19 cellular contexts compared by ENCODE assay signal in the genomic region with DNA sequence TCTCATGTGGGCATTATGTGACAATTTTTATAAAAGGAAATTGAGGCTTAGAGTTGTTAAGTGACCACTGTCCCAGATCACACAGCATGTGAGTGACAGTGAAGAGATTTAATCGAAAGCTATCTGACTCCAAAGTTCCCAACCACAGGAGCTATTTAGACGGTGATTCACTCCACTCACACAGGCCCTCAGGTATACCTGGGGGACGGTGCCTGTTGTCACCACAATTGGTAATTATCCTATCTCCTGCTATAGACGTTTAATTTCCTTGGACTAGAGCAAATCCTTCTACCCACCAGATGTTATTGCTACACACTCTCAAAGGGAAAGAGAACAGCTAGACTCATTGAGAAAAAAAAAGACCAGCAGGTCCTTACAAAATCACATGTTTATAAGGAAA.
DNase-seq lines count a peak whose midpoint lies in the region; ATAC-seq and TF ChIP-seq lines count a peak whose summit lies in the region.
"Had no signal": no experiment of that assay in that cellular context is flagged by ENCODE, and none has a peak within 500 bp of the region (broad histone marks: within the 10 kb centered on the region; RNA-seq: fewer than 3 reads in every experiment).

No MANE protein-coding gene starts in this region.

- no peak overlapping the region for H3K27ac ChIP-seq in mammary epithelial cell (ENCODE audit: insufficient read depth, low read depth, low read length)
- H3K27ac ChIP-seq in breast epithelium: no peak overlapping the region
- H3K27ac ChIP-seq in WERI-Rb-1: no peak overlapping the region
- H3K27ac ChIP-seq in smooth muscle cell (ENCODE audit: low read depth): peak overlapping the region; percentile 51
- no peak overlapping the region for H3K27ac ChIP-seq in brain microvascular endothelial cell
- H3K27ac ChIP-seq: GM23248, Peyer's patch had no signal

- H3K4me2 ChIP-seq in mammary epithelial cell (ENCODE audit: insufficient read depth, low read depth, low read length) (no peak overlapping the region), smooth muscle cell (no peak overlapping the region)

- no peaks in the 10 kb centered on the region for H3K9me3 ChIP-seq in mammary epithelial cell (replicated peaks; ENCODE audit: insufficient read depth, low read length)
- H3K9me3 ChIP-seq in breast epithelium: no peaks in the 10 kb centered on the region
- no peaks in the 10 kb centered on the region for H3K9me3 ChIP-seq in WERI-Rb-1 (ENCODE audit: severe bottlenecking)
- no peaks in the 10 kb centered on the region for H3K9me3 ChIP-seq in smooth muscle cell (replicated peaks; ENCODE audit: low read depth)
- H3K9me3 ChIP-seq: BE2C, MG63, Peyer's patch had no signal

- H2AFZ ChIP-seq in mammary epithelial cell (ENCODE audit: low read depth, low read length) (no peak overlapping the region), smooth muscle cell (ENCODE audit: low read depth) (no peak overlapping the region)
- H2AFZ ChIP-seq: GM23248 had no signal

- H3K27me3 ChIP-seq in mammary epithelial cell (ENCODE audit: insufficient read depth, low read length): no peaks in the 10 kb centered on the region
- no peaks in the 10 kb centered on the region for H3K27me3 ChIP-seq in breast epithelium
- no peaks in the 10 kb centered on the region for H3K27me3 ChIP-seq in WERI-Rb-1 (ENCODE audit: insufficient read depth, low read depth, severe bottlenecking)
- H3K27me3 ChIP-seq in smooth muscle cell (ENCODE audit: low read depth): no peaks in the 10 kb centered on the region
- no peaks in the 10 kb centered on the region for H3K27me3 ChIP-seq in brain microvascular endothelial cell (replicated peaks)
- H3K27me3 ChIP-seq: BE2C, MG63, Peyer's patch had no signal

- H3K4me1 ChIP-seq in mammary epithelial cell (ENCODE audit: insufficient read depth, low read length) (peaks cover 26% of the 10 kb centered on the region), breast epithelium (no peaks in the 10 kb centered on the region), smooth muscle cell (ENCODE audit: low read depth) (no peaks in the 10 kb centered on the region)
- H3K4me1 ChIP-seq: BE2C, Peyer's patch had no signal

- DNase-seq in mammary epithelial cell: peak; percentile 74
- no peak for DNase-seq in breast epithelium (ENCODE audit: low spot score in 2 of 2)
- DNase-seq in NCI-H2227 (lab: John Stamatoyannopoulos, UW; ENCODE audit: unreplicated experiment): peak; percentile 42
- DNase-seq in WERI-Rb-1: peak; percentile 60
- no peak for DNase-seq in smooth muscle cell (lab: John Stamatoyannopoulos, UW; ENCODE audit: unreplicated experiment)
- DNase-seq in brain microvascular endothelial cell: no peak
- DNase-seq in SW 1271 (lab: John Stamatoyannopoulos, UW): no peak
- DNase-seq: BE2C, DMS153, GM23248, H7, Kasumi-1, MG63, NCI-H2029, NCI-H526 treated with DMSO at 0.1 percent for 48 hours, Peyer's patch, SHP77 treated with DMSO at 0.1 percent for 48 hours had no signal

- CTCF ChIA-PET in mammary epithelial cell (lab: Charles Lee; ENCODE audit: low non-redundant PET): no interaction called here

- dilution Hi-C loops in mammary epithelial cell (cut with HindIII; ENCODE audit: low sequenced_read_pairs): no loop called here

- H3K9ac ChIP-seq in mammary epithelial cell (ENCODE audit: insufficient read depth, low read length): no peak overlapping the region
- no peak overlapping the region for H3K9ac ChIP-seq in smooth muscle cell (ENCODE audit: low read depth)
- H3K9ac ChIP-seq: GM23248 had no signal

- H3K36me3 ChIP-seq in mammary epithelial cell (ENCODE audit: insufficient read depth, low read length) (no peaks in the 10 kb centered on the region), breast epithelium (no peaks in the 10 kb centered on the region), WERI-Rb-1 (no peaks in the 10 kb centered on the region), smooth muscle cell (ENCODE audit: low read depth) (no peaks in the 10 kb centered on the region), brain microvascular endothelial cell (replicated peaks) (no peaks in the 10 kb centered on the region)
- H3K36me3 ChIP-seq: BE2C, MG63, Peyer's patch had no signal

- no peak for TF ChIP-seq CTCF in mammary epithelial cell (conservative IDR thresholded peaks at IDR 0.05 in 1 of 2, IDR thresholded peaks at IDR 0.05 in 1 of 2; ENCODE audit: extremely low read depth in 1 of 2, insufficient read depth in 1 of 2, low read depth in 1 of 2, low read length in 2 of 2)
- TF ChIP-seq CTCF in breast epithelium (IDR thresholded peaks at IDR 0.05): no peak
- TF ChIP-seq CTCF in WERI-Rb-1 (IDR thresholded peaks at IDR 0.05; ENCODE audit: low read depth, low read length): no peak
- TF ChIP-seq CTCF in smooth muscle cell (IDR thresholded peaks at IDR 0.05; ENCODE audit: borderline replicate concordance, insufficient read depth, poor library complexity, severe bottlenecking): no peak
- TF ChIP-seq CTCF in brain microvascular endothelial cell (IDR thresholded peaks at IDR 0.05; ENCODE audit: low read depth, low read length, missing control alignments): no peak

- WGBS in mammary epithelial cell (ENCODE audit: low coverage, missing lambda C conversion rate): 0% methylated on average over 4 of the region's 4 CpGs
- whole genome bisulfite sequencing in smooth muscle cell (ENCODE audit: low lambda C conversion rate): 59% methylated on average over 4 of the region's 4 CpGs

- in situ Hi-C loops in mammary epithelial cell (cut with MboI; ENCODE audit: low sequenced_read_pairs in 2 of 2) (loop anchor here in 1 of 2 donors (10.0 kb wide), 1 partner anchor 125 kb away; no protein-coding TSS in a partner anchor), brain microvascular endothelial cell (cut with HindIII; ENCODE audit: low pct_ligation_motif_present, low sequenced_read_pairs) (no loop called here)

- H3F3A ChIP-seq in smooth muscle cell (ENCODE audit: low read depth): no peaks in the 10 kb centered on the region

- intact Hi-C loops in mammary epithelial cell (cut with micrococcal nuclease) (no loop called here), breast epithelium (cut with DNase I; ENCODE audit: low total_unique reads) (no loop called here)

- ATAC-seq in HG03196 (IDR thresholded peaks at IDR 0.05; ENCODE audit: unreplicated experiment): no peak
- ATAC-seq: HepG2 had no signal

- H3K4me3 ChIP-seq in mammary epithelial cell (replicated peaks in 1 of 3; ENCODE audit: insufficient read depth in 1 of 3, low read depth in 2 of 3, low read length in 3 of 3) (no peak overlapping the region), breast epithelium (no peak overlapping the region), WERI-Rb-1 (ENCODE audit: low read depth, low read length) (no peak overlapping the region), smooth muscle cell (no peak overlapping the region), brain microvascular endothelial cell (ENCODE audit: low read depth, low read length) (no peak overlapping the region)
- H3K4me3 ChIP-seq: GM23248, MG63, Peyer's patch had no signal

- H3K79me2 ChIP-seq in mammary epithelial cell (ENCODE audit: insufficient read depth, low read length): no peaks in the 10 kb centered on the region
- H3K79me2 ChIP-seq in smooth muscle cell (ENCODE audit: low read depth): no peaks in the 10 kb centered on the region

- TF ChIP-seq POLR2A in breast epithelium (IDR thresholded peaks at IDR 0.05): no peak

- BruUV-seq in mammary epithelial cell (replicated peaks; lab: Mats Ljungman, UMichigan): no TSS peak

- no peaks in the 10 kb centered on the region for H4K20me1 ChIP-seq in mammary epithelial cell (ENCODE audit: insufficient read depth, low read length)
- H4K20me1 ChIP-seq in smooth muscle cell (ENCODE audit: low read depth): no peaks in the 10 kb centered on the region

Comparison
In these comparisons a context has a peak if more than half of its experiments do, and no peak if none do; other contexts are left out.
1. DNase-seq: peak in mammary epithelial cell (single experiment), NCI-H2227 (single experiment) and WERI-Rb-1 (single experiment); none in breast epithelium (0 of 2), smooth muscle cell (single experiment), brain microvascular endothelial cell (single experiment) and SW 1271 (0 of 2).